11 cellular contexts compared by ENCODE assay signal in genomic region chr19:13209797-13210775, GRCh38. TPM values are rescaled to one million over a fixed set of nuclear protein-coding genes. Genes with fewer than 3 reads are reported as not detected.
A peak's percentile ranks its signal among the peaks of the same experiment; 100 is the strongest.
DNase-seq lines count a peak whose midpoint lies in the region; ATAC-seq and TF ChIP-seq lines count a peak whose summit lies in the region.
"Had no signal": no experiment of that assay in that cellular context is flagged by ENCODE, and none has a peak within 500 bp of the region (broad histone marks: within the 10 kb centered on the region; RNA-seq: fewer than 3 reads in every experiment).

No MANE protein-coding gene starts in this region.

- no peak overlapping the region for H2BK15ac ChIP-seq in mesendoderm (replicated peaks; ENCODE audit: low read depth)

- H4K20me1 ChIP-seq in BLaER1: no peaks in the 10 kb centered on the region

- peak overlapping the region; percentile 7 for H3K56ac ChIP-seq in mesendoderm (ENCODE audit: low read length)

- POLR2A ChIA-PET in T-cell (lab: Charles Lee): no interaction called here

- no peak overlapping the region for H3K4ac ChIP-seq in mesendoderm (ENCODE audit: low read depth, low read length)

- DNase-seq in GM06990 (ENCODE audit: extremely low read depth, insufficient read length) (no peak), T-cell (no peak), mesendoderm (no peak), kidney glomerular epithelial cell (lab: John Stamatoyannopoulos, UW) (no peak)
- DNase-seq in effector memory CD4-positive, alpha-beta T cell: no peak
- DNase-seq: amygdala; central memory CD4-positive, alpha-beta T cell had no signal

- H4K5ac ChIP-seq in mesendoderm (ENCODE audit: low read length): no peak overlapping the region

- no peak overlapping the region for H3K23ac ChIP-seq in mesendoderm (ENCODE audit: low read length)

- H3K27me3 ChIP-seq in BLaER1 (no peaks in the 10 kb centered on the region), GM06990 (replicated peaks; ENCODE audit: control insufficient read depth, insufficient read depth, low read length) (no peaks in the 10 kb centered on the region), mesendoderm (ENCODE audit: insufficient read depth, low read length, poor library complexity) (no peaks in the 10 kb centered on the region)
- H3K27me3 ChIP-seq in effector memory CD4-positive, alpha-beta T cell (replicated peaks; ENCODE audit: control insufficient read depth, insufficient read depth, low read length, poor library complexity, severe bottlenecking): no peaks in the 10 kb centered on the region
- H3K27me3 ChIP-seq: suprapubic skin had no signal

- peaks cover 66% of the 10 kb centered on the region for H3K4me1 ChIP-seq in BLaER1
- H3K4me1 ChIP-seq in mesendoderm (ENCODE audit: control insufficient read depth, low read depth, low read length): no peaks in the 10 kb centered on the region
- peaks cover 3% of the 10 kb centered on the region for H3K4me1 ChIP-seq in effector memory CD4-positive, alpha-beta T cell (ENCODE audit: control insufficient read depth, insufficient read depth, low read length, poor library complexity, severe bottlenecking)
- H3K4me1 ChIP-seq: parathyroid adenoma had no signal

- H3K79me2 ChIP-seq in mesendoderm (ENCODE audit: control insufficient read depth, insufficient read depth, low read length): no peaks in the 10 kb centered on the region
- H3K79me2 ChIP-seq: parathyroid adenoma had no signal

- H2BK5ac ChIP-seq in mesendoderm (ENCODE audit: low read length): no peak overlapping the region

- H2AK5ac ChIP-seq in mesendoderm (ENCODE audit: low read length): no peak overlapping the region

- no peak for ATAC-seq in T-cell (replicated peaks in 1 of 4)
- ATAC-seq in HG03045 (IDR thresholded peaks at IDR 0.05; ENCODE audit: unreplicated experiment): no peak

- H3K4me2 ChIP-seq in BLaER1: peak overlapping the region; percentile 96
- no peak overlapping the region for H3K4me2 ChIP-seq in mesendoderm (ENCODE audit: low read length)

- peaks cover 13 to 24% (median 21%) of the 10 kb centered on the region in 3 donors for H3K4me1 Mint-ChIP-seq in T-cell

- H2BK120ac ChIP-seq in mesendoderm (ENCODE audit: low read depth, low read length): no peak overlapping the region

- H3K36me3 ChIP-seq in BLaER1 (0 out of 2 replicates have a peak, but pooled peaks cover 6% of the 10 kb centered on the region), GM06990 (ENCODE audit: control insufficient read depth, insufficient read depth, low read length) (no peaks in the 10 kb centered on the region), mesendoderm (ENCODE audit: control insufficient read depth, insufficient read depth, low read length) (no peaks in the 10 kb centered on the region)
- no peaks in the 10 kb centered on the region for H3K36me3 ChIP-seq in effector memory CD4-positive, alpha-beta T cell (ENCODE audit: control insufficient read depth, insufficient read depth, low read length)
- H3K36me3 ChIP-seq: suprapubic skin had no signal

- WGBS in mesendoderm (ENCODE audit: extremely low coverage, insufficient coverage, low lambda C conversion rate): no CpG with 5 or more reads among the region's 22 CpGs

- H3K4me3 Mint-ChIP-seq in T-cell: peak overlapping the region in 1 of 3 donors; percentile 68

- peak overlapping the region; percentile 99 for H3K27ac ChIP-seq in BLaER1
- H3K27ac ChIP-seq in mesendoderm (ENCODE audit: low read depth, low read length): no peak overlapping the region
- no peak overlapping the region for H3K27ac ChIP-seq in effector memory CD4-positive, alpha-beta T cell (ENCODE audit: insufficient read depth, low read length, poor library complexity, severe bottlenecking)
- H3K27ac ChIP-seq: parathyroid adenoma, suprapubic skin had no signal

- no peaks in the 10 kb centered on the region for H3K27me3 Mint-ChIP-seq in T-cell

- no peak overlapping the region for H4K8ac ChIP-seq in mesendoderm (ENCODE audit: low read depth, low read length)

- H3K9me3 Mint-ChIP-seq in T-cell: no peaks in the 10 kb centered on the region

- H3K4me3 ChIP-seq in BLaER1: peak overlapping the region; percentile 78
- peak overlapping the region; percentile 71 for H3K4me3 ChIP-seq in GM06990 (replicated peaks; ENCODE audit: low read depth, low read length)
- no peak overlapping the region for H3K4me3 ChIP-seq in mesendoderm (ENCODE audit: low read length)
- no peak overlapping the region for H3K4me3 ChIP-seq in effector memory CD4-positive, alpha-beta T cell (ENCODE audit: insufficient read depth, low read depth, low read length, poor library complexity, severe bottlenecking)
- H3K4me3 ChIP-seq: suprapubic skin had no signal

- H3K36me3 Mint-ChIP-seq in T-cell: no peaks in the 10 kb centered on the region

- peak overlapping the region; percentile 22 to 40 for H3K27ac Mint-ChIP-seq in T-cell

- TF ChIP-seq CTCF in GM06990 (IDR thresholded peaks at IDR 0.05; ENCODE audit: insufficient read depth, low read length, poor library complexity, severe bottlenecking): no peak

- H3K9ac ChIP-seq in BLaER1 (peak overlapping the region; percentile 95), mesendoderm (ENCODE audit: low read length) (no peak overlapping the region)
- H3K9ac ChIP-seq: parathyroid adenoma had no signal

- no peaks in the 10 kb centered on the region for H3K9me3 ChIP-seq in BLaER1
- no peaks in the 10 kb centered on the region for H3K9me3 ChIP-seq in effector memory CD4-positive, alpha-beta T cell (ENCODE audit: control insufficient read depth, low read length)
- H3K9me3 ChIP-seq: suprapubic skin had no signal

- CTCF ChIA-PET in T-cell (lab: Charles Lee): interaction anchor here in 1 of 2 donors (0.6 kb wide), 1 partner anchor 260 kb away, joined by 5 read pairs; no protein-coding TSS in a partner anchor

- H3K18ac ChIP-seq in mesendoderm (ENCODE audit: low read length): no peak overlapping the region

- no peaks in the 10 kb centered on the region for H3K79me1 ChIP-seq in mesendoderm (ENCODE audit: low read length)

RNA-seq across cellular contexts. Expression of gene IER2, which starts 59.9 kb away (rescaled TPM):
- total RNA-seq in T-cell: 100 to 1,000 TPM; 165 to 413 (median 196) TPM
- polyA plus RNA-seq in mesendoderm (2013, experiment 1 of 2): 75.2 TPM
- 77.2 TPM for polyA plus RNA-seq in mesendoderm (2013, experiment 2 of 2)

RNA-seq across cellular contexts. Expression of gene STX10, which starts 59.9 kb away (rescaled TPM):
- total RNA-seq in T-cell: 10 to 100 TPM; 43.8 to 89.6 (median 67.3) TPM
- 30.2 TPM for polyA plus RNA-seq in mesendoderm (2013, experiment 1 of 2)
- 29.9 TPM for polyA plus RNA-seq in mesendoderm (2013, experiment 2 of 2)

Comparison
In these comparisons a context has a peak if more than half of its experiments do, and no peak if none do; other contexts are left out.
1. H3K4me3 ChIP-seq: peak in BLaER1 (single experiment) and GM06990 (single experiment); none in mesendoderm (single experiment) and effector memory CD4-positive, alpha-beta T cell (single experiment).